Comparison of ENCODE assay signal across 8 cellular contexts in the genomic region with DNA sequence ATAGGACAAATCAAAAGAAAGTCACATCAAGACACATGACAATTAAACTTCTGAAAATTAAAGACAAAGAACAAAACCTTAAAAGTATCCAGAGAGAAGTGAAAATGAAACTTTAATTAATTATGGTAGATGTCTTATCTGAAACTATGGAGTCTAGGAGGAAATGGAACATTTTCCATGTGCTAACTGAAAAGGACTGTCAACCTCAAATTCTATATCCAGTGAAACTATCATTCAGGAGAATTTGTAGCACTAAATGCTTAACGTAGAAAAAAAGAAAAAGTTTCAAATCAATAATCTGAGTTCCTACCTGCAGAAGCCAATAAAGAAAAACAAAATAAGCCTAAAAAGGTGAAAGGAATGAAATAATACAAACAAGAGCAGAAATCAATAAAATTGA. TPM values are rescaled to one million over a fixed set of nuclear protein-coding genes. Genes with fewer than 3 reads are reported as not detected.
"Had no signal": no experiment of that assay in that cellular context is flagged by ENCODE, and none has a peak within 500 bp of the region (broad histone marks: within the 10 kb centered on the region; RNA-seq: fewer than 3 reads in every experiment).

No MANE protein-coding gene starts in this region.

- ATAC-seq: GM23338 had no signal

- H3K4me3 ChIP-seq: GM23338 had no signal

- H3K4me1 Mint-ChIP-seq: GM23338 had no signal

- H3K4me2 ChIP-seq: GM23338, KMS-11 had no signal

- H3K27ac ChIP-seq: KMS-11 had no signal

- H3K4me3 Mint-ChIP-seq: GM23338, H9 had no signal

- H2AFZ ChIP-seq: GM23338 had no signal

- DNase-seq: H9, HCEC 1CT, IMR-90, KBM-7 had no signal

- H3K27ac Mint-ChIP-seq: GM23338, H9 had no signal

RNA-seq across cellular contexts. Expression of a gene that starts 33.1 kb away (rescaled TPM):
- total RNA-seq: GM23338, H1, H9, HT-29, IMR-90 had no signal
- polyA plus RNA-seq: GM23338, H1, IMR-90 had no signal
